ENCODE assay signal across 26 cellular contexts in genomic region chr16:998615-999014, GRCh38. TPM values are rescaled to one million over a fixed set of nuclear protein-coding genes. Genes with fewer than 3 reads are reported as not detected.
"Had no signal": no experiment of that assay in that cellular context is flagged by ENCODE, and none has a peak within 500 bp of the region (broad histone marks: within the 10 kb centered on the region; RNA-seq: fewer than 3 reads in every experiment).

No MANE protein-coding gene starts in this region.

- H3K9me3 Mint-ChIP-seq: T-helper 1 cell treated with Interleukin-12 subunit alpha and Interleukin-12 subunit beta and Interleukin-4 antibody, amounts not matched to agents 30 μg/mL and 1 μg/mL, for 36 hours had no signal

- DNase-seq: activated CD4-positive, CD25-positive, alpha-beta regulatory T cell treated with anti-CD3 and anti-CD28 coated beads, Interleukin-2, amount 50 U/mL, for 72 hours; activated effector memory CD4-positive, alpha-beta T cell treated with anti-CD3 and anti-CD28 coated beads, Interleukin-2, amount 50 U/mL, for 16 hours; activated naive CD4-positive, alpha-beta T cell treated with anti-CD3 and anti-CD28 coated beads, Interleukin-2, amount 50 U/mL, for 16 hours; activated T-cell treated with anti-CD3 and anti-CD28 coated beads, Interleukin-2, amount 50 U/mL, for 72 hours; adrenal gland; brain microvascular endothelial cell; dermis blood vessel endothelial cell; glutamatergic neuron; immature natural killer cell; lower lobe of right lung; naive B cell; retina; sigmoid colon; stimulated activated CD8-positive, alpha-beta memory T cell treated with anti-CD3 and anti-CD28 coated beads, Interleukin-4, amount 100 ng/mL, for 48 hours; thyroid gland; upper lobe of right lung; WERI-Rb-1 had no signal

- H3K4me3 Mint-ChIP-seq: immature natural killer cell; naive B cell; T-helper 1 cell treated with Interleukin-12 subunit alpha and Interleukin-12 subunit beta and Interleukin-4 antibody, amounts not matched to agents 30 μg/mL and 1 μg/mL, for 36 hours had no signal

- H3K27me3 ChIP-seq: ascending aorta, hepatocyte, thyroid gland had no signal

- ATAC-seq: activated T-cell treated with anti-CD3 and anti-CD28 coated beads, Interleukin-2, amount 50 U/mL, for 72 hours; left lobe of liver; lower lobe of right lung; upper lobe of right lung had no signal

- FAIRE-seq: frontal cortex had no signal

- H3K9ac ChIP-seq: neural progenitor cell had no signal

- H3K36me3 ChIP-seq: adrenal gland, ascending aorta, brain microvascular endothelial cell, esophagus muscularis mucosa, lower lobe of right lung, neural progenitor cell, sigmoid colon, thyroid gland, upper lobe of right lung, WERI-Rb-1 had no signal

- H3K9me3 ChIP-seq: thyroid gland had no signal

- H3K27ac ChIP-seq: brain microvascular endothelial cell, esophagus muscularis mucosa, neural progenitor cell, thyroid gland, upper lobe of right lung, WERI-Rb-1 had no signal

- H3K4me3 ChIP-seq: adrenal gland, ascending aorta, hepatocyte, lower lobe of right lung, neural progenitor cell, sigmoid colon, smooth muscle cell, thyroid gland, upper lobe of right lung had no signal

- H3K27ac Mint-ChIP-seq: activated T-cell treated with anti-CD3 and anti-CD28 coated beads, Interleukin-2, amount 50 U/mL, for 72 hours; immature natural killer cell; naive B cell; T-helper 1 cell treated with Interleukin-12 subunit alpha and Interleukin-12 subunit beta and Interleukin-4 antibody, amounts not matched to agents 30 μg/mL and 1 μg/mL, for 36 hours had no signal

- H3K4me2 ChIP-seq: neural progenitor cell, smooth muscle cell had no signal

RNA-seq across cellular contexts. Expression of gene SOX8, which starts 17.0 kb away (rescaled TPM):
- total RNA-seq: left lobe of liver, osteoblast had no signal
